ENCODE assay signal across 6 cellular contexts in genomic region chr3:53590606-53591005, GRCh38.
"Had no signal": no experiment of that assay in that cellular context is flagged by ENCODE, and none has a peak within 500 bp of the region (broad histone marks: within the 10 kb centered on the region; RNA-seq: fewer than 3 reads in every experiment).

No MANE protein-coding gene starts in this region.

- H3K27ac ChIP-seq: HL-60 had no signal

- ATAC-seq: HepG2, K562 had no signal

- H3K4me3 ChIP-seq: K562 had no signal

- DNase-seq: IMR-90, KBM-7 had no signal

- FAIRE-seq: HepG2, HTR-8/SVneo, K562 had no signal
